8 cellular contexts compared by ENCODE assay signal in genomic region chr17:1999557-2000251, GRCh38. TPM values are rescaled to one million over a fixed set of nuclear protein-coding genes. Genes with fewer than 3 reads are reported as not detected.
A peak's percentile ranks its signal among the peaks of the same experiment; 100 is the strongest.
DNase-seq lines count a peak whose midpoint lies in the region; ATAC-seq and TF ChIP-seq lines count a peak whose summit lies in the region.

No MANE protein-coding gene starts in this region.

- H3K9me3 ChIP-seq in vagina, result no peaks in the 10 kb centered on the region

- intact Hi-C loops in vagina (cut with DNase I), result no loop called here

- DNase-seq in COLO829 (ENCODE audit: low spot score) (peak; percentile 33), NCI-H2227 (lab: John Stamatoyannopoulos, UW; ENCODE audit: unreplicated experiment) (peak; percentile 67), dermis blood vessel endothelial cell (peak; percentile 43), midbrain (lab: John Stamatoyannopoulos, UW) (peak; percentile 43), vagina (ENCODE audit: extremely low spot score in 2 of 2) (no peak), OCI-M2 (lab: John Stamatoyannopoulos, UW; ENCODE audit: unreplicated experiment) (no peak)

- H3K27ac ChIP-seq in vagina, result peak overlapping the region; percentile 80

- peaks cover 60% of the 10 kb centered on the region for H3K4me1 ChIP-seq in vagina

- H3K4me3 ChIP-seq in vagina, result no peak overlapping the region

- no peaks in the 10 kb centered on the region for H3K27me3 ChIP-seq in vagina

- no peaks in the 10 kb centered on the region for H3K36me3 ChIP-seq in vagina

- no peak for TF ChIP-seq CTCF in vagina (IDR thresholded peaks at IDR 0.05)

- no peak for TF ChIP-seq POLR2A in vagina (IDR thresholded peaks at IDR 0.05)

- ATAC-seq in GM19463 (IDR thresholded peaks at IDR 0.05; ENCODE audit: unreplicated experiment) (no peak), HG03196 (IDR thresholded peaks at IDR 0.05; ENCODE audit: unreplicated experiment) (no peak)

RNA-seq across cellular contexts. Expression of gene RTN4RL1, which starts 25.4 kb away (rescaled TPM):
- total RNA-seq in dermis blood vessel endothelial cell, result 0.51 and 0.60 TPM in 2 replicates
- 3.7 TPM for total RNA-seq in vagina

RNA-seq across cellular contexts. Expression of gene DPH1, which starts 30.2 kb away (rescaled TPM):
- 18.4 and 25.7 TPM in 2 replicates for total RNA-seq in dermis blood vessel endothelial cell
- 43.0 TPM for total RNA-seq in vagina

RNA-seq across cellular contexts. Expression of gene OVCA2, which starts 42.1 kb away (rescaled TPM):
- total RNA-seq in dermis blood vessel endothelial cell (43.5 and 77.1 TPM in 2 replicates), vagina (24.3 TPM)

RNA-seq across cellular contexts. Expression of gene HIC1, which starts 55.2 kb away (rescaled TPM):
- total RNA-seq in dermis blood vessel endothelial cell (117 and 120 TPM in 2 replicates), vagina (33.1 TPM)

Comparison
In these comparisons a context has a peak if more than half of its experiments do, and no peak if none do; other contexts are left out.
1. DNase-seq: peak in COLO829 (single experiment), NCI-H2227 (single experiment), dermis blood vessel endothelial cell (single experiment) and midbrain (single experiment); none in vagina (0 of 2) and OCI-M2 (single experiment).